23 cellular contexts compared by ENCODE assay signal in genomic region chr5:176726746-176727527, GRCh38.
"Had no signal": no experiment of that assay in that cellular context is flagged by ENCODE, and none has a peak within 500 bp of the region (broad histone marks: within the 10 kb centered on the region; RNA-seq: fewer than 3 reads in every experiment).

No MANE protein-coding gene starts in this region.

- H3K27ac ChIP-seq: epithelial cell of prostate, gastroesophageal sphincter, heart left ventricle, pancreas, psoas muscle, transverse colon, vagina had no signal

- H3K27me3 ChIP-seq: pancreas had no signal

- H3K4me3 Mint-ChIP-seq: activated CD4-positive, alpha-beta T cell treated with anti-CD3 and anti-CD28 coated beads, Interleukin-2, amount 10 ng/mL, durations not matched to agents 24 days and 14 days; activated CD8-positive, alpha-beta memory T cell treated with anti-CD3 and anti-CD28 coated beads, Interleukin-2, amount 10 ng/mL, durations not matched to agents 7 days and 5 days; activated CD8-positive, alpha-beta T cell treated with anti-CD3 and anti-CD28 coated beads for 36 hours; activated naive CD8-positive, alpha-beta T cell treated with anti-CD3 and anti-CD28 coated beads, Interleukin-2, amount 50 U/mL, for 24 hours; dendritic cell treated with granulocyte-macrophage colony-stimulating factor and Interleukin-4, amounts not matched to agents 40 ng/mL and 50 ng/mL, for 4 days; stimulated activated naive B cell treated with anti-CD40 and anti-IgM and Interleukin-4, amounts not matched to agents 10 μg/mL and 1 μg/mL and 100 μg/mL, for 72 hours had no signal

- H3K9me3 Mint-ChIP-seq: activated CD4-positive, alpha-beta T cell treated with anti-CD3 and anti-CD28 coated beads, Interleukin-2, amount 10 ng/mL, durations not matched to agents 24 days and 14 days; activated naive CD8-positive, alpha-beta T cell treated with anti-CD3 and anti-CD28 coated beads, Interleukin-2, amount 50 U/mL, for 24 hours; dendritic cell treated with granulocyte-macrophage colony-stimulating factor and Interleukin-4, amounts not matched to agents 40 ng/mL and 50 ng/mL, for 4 days had no signal

- H3K36me3 ChIP-seq: gastroesophageal sphincter, heart left ventricle, pancreas, transverse colon, vagina had no signal

- H3K4me1 ChIP-seq: gastroesophageal sphincter, heart left ventricle, pancreas, psoas muscle, transverse colon, vagina had no signal

- H3K36me3 Mint-ChIP-seq: activated CD8-positive, alpha-beta memory T cell treated with anti-CD3 and anti-CD28 coated beads, Interleukin-2, amount 10 ng/mL, durations not matched to agents 7 days and 5 days; stimulated activated naive B cell treated with anti-CD40 and anti-IgM and Interleukin-4, amounts not matched to agents 10 μg/mL and 1 μg/mL and 100 μg/mL, for 72 hours had no signal

- DNase-seq: activated CD4-positive, alpha-beta T cell treated with anti-CD3 and anti-CD28 coated beads, Interleukin-2, amount 10 ng/mL, durations not matched to agents 24 days and 14 days; activated CD8-positive, alpha-beta memory T cell treated with anti-CD3 and anti-CD28 coated beads, Interleukin-2, amount 10 ng/mL, durations not matched to agents 7 days and 5 days; activated CD8-positive, alpha-beta T cell treated with anti-CD3 and anti-CD28 coated beads for 36 hours; activated effector memory CD4-positive, alpha-beta T cell treated with anti-CD3 and anti-CD28 coated beads, Interleukin-2, amount 50 U/mL, for 16 hours; activated naive CD4-positive, alpha-beta T cell treated with anti-CD3 and anti-CD28 coated beads, Interleukin-2, amount 50 U/mL, for 16 hours; activated naive CD8-positive, alpha-beta T cell treated with anti-CD3 and anti-CD28 coated beads, Interleukin-2, amount 50 U/mL, for 24 hours; activated T-cell treated with anti-CD3 and anti-CD28 coated beads for 4 hours; islet precursor cell; left cardiac atrium; mesendoderm; mucosa of descending colon; psoas muscle; right cardiac atrium; stimulated activated naive B cell treated with anti-CD40 and anti-IgM and Interleukin-4, amounts not matched to agents 10 μg/mL and 1 μg/mL and 100 μg/mL, for 72 hours; T-helper 2 cell; transverse colon had no signal

- H3K27ac Mint-ChIP-seq: activated CD4-positive, alpha-beta T cell treated with anti-CD3 and anti-CD28 coated beads, Interleukin-2, amount 10 ng/mL, durations not matched to agents 24 days and 14 days; activated CD8-positive, alpha-beta memory T cell treated with anti-CD3 and anti-CD28 coated beads, Interleukin-2, amount 10 ng/mL, durations not matched to agents 7 days and 5 days; activated CD8-positive, alpha-beta T cell treated with anti-CD3 and anti-CD28 coated beads for 36 hours; activated naive CD8-positive, alpha-beta T cell treated with anti-CD3 and anti-CD28 coated beads, Interleukin-2, amount 50 U/mL, for 24 hours; dendritic cell treated with granulocyte-macrophage colony-stimulating factor and Interleukin-4, amounts not matched to agents 40 ng/mL and 50 ng/mL, for 4 days; stimulated activated naive B cell treated with anti-CD40 and anti-IgM and Interleukin-4, amounts not matched to agents 10 μg/mL and 1 μg/mL and 100 μg/mL, for 72 hours had no signal

- H3K4me3 ChIP-seq: gastroesophageal sphincter, heart left ventricle, mucosa of descending colon, pancreas, psoas muscle, transverse colon, vagina had no signal

- ATAC-seq: activated CD4-positive, CD25-positive, alpha-beta regulatory T cell treated with anti-CD3 and anti-CD28 coated beads, Interleukin-2, amount 50 U/mL, for 24 hours; activated CD8-positive, alpha-beta memory T cell treated with anti-CD3 and anti-CD28 coated beads, Interleukin-2, amount 10 ng/mL, durations not matched to agents 7 days and 5 days; activated CD8-positive, alpha-beta T cell treated with anti-CD3 and anti-CD28 coated beads for 36 hours; activated naive CD8-positive, alpha-beta T cell treated with anti-CD3 and anti-CD28 coated beads, Interleukin-2, amount 50 U/mL, for 24 hours; gastroesophageal sphincter; mucosa of descending colon; pancreas; psoas muscle; right cardiac atrium; stimulated activated naive B cell treated with anti-CD40 and anti-IgM and Interleukin-4, amounts not matched to agents 10 μg/mL and 1 μg/mL and 100 μg/mL, for 72 hours had no signal

- H3K9me3 ChIP-seq: mucosa of descending colon, pancreas, psoas muscle, transverse colon, vagina had no signal

- FAIRE-seq: pancreas had no signal
